In genomic region chr3:185328324-185329004, GRCh38 we compare ENCODE assay signal across 20 cellular contexts. TPM values are rescaled to one million over a fixed set of nuclear protein-coding genes. Genes with fewer than 3 reads are reported as not detected.
DNase-seq lines count a peak whose midpoint lies in the region; ATAC-seq, FAIRE-seq and TF ChIP-seq lines count a peak whose summit lies in the region.
"Had no signal": no experiment of that assay in that cellular context is flagged by ENCODE, and none has a peak within 500 bp of the region (broad histone marks: within the 10 kb centered on the region; RNA-seq: fewer than 3 reads in every experiment).

No MANE protein-coding gene starts in this region.

- TF ChIP-seq CTCF in A549 (IDR thresholded peaks at IDR 0.05) = no peak
- no peak for TF ChIP-seq CTCF in hepatocyte (IDR thresholded peaks at IDR 0.05; ENCODE audit: poor library complexity)
- TF ChIP-seq CTCF in esophagus muscularis mucosa (IDR thresholded peaks at IDR 0.05) = no peak
- TF ChIP-seq CTCF in foreskin keratinocyte (conservative IDR thresholded peaks at IDR 0.05) = no peak

- H2AFZ ChIP-seq in hepatocyte = peak overlapping the region; percentile 22

- CTCF ChIA-PET in A549 (lab: Yijun Ruan, JAX) = interaction anchor here (1.0 kb wide), 1 partner anchor 9 kb away, joined by 3 read pairs; no protein-coding TSS in a partner anchor

- FAIRE-seq in A549 (lab: Jason Lieb, UNC) = no peak
- FAIRE-seq: endothelial cell of umbilical vein had no signal

- no peaks in the 10 kb centered on the region for H3K36me3 ChIP-seq in SK-N-MC (ENCODE audit: insufficient read depth, low read length)
- H3K36me3 ChIP-seq in hepatocyte (replicated peaks; ENCODE audit: insufficient read depth, low read depth) = no peaks in the 10 kb centered on the region
- H3K36me3 ChIP-seq in muscle layer of duodenum (ENCODE audit: control insufficient read depth in 1 of 2, insufficient read depth in 2 of 2, low read length in 2 of 2) = no peaks in the 10 kb centered on the region
- no peaks in the 10 kb centered on the region for H3K36me3 ChIP-seq in esophagus muscularis mucosa
- H3K36me3 ChIP-seq: gastroesophageal sphincter, ovary, tibial nerve, WERI-Rb-1 had no signal

- no peak for TF ChIP-seq RAD21 in A549 (conservative IDR thresholded peaks at IDR 0.05 in 1 of 2, IDR thresholded peaks at IDR 0.05 in 1 of 2)

- peaks cover 26% of the 10 kb centered on the region for H3K79me2 ChIP-seq in hepatocyte

- H3K4me1 ChIP-seq in A549 (peaks cover 40% of the 10 kb centered on the region), hepatocyte (ENCODE audit: insufficient read depth) (peaks cover 14% of the 10 kb centered on the region), muscle layer of duodenum (ENCODE audit: control insufficient read depth in 1 of 2, insufficient read depth in 2 of 2, low read length in 2 of 2) (no peaks in the 10 kb centered on the region), esophagus muscularis mucosa (no peaks in the 10 kb centered on the region), foreskin keratinocyte (peaks cover 17% of the 10 kb centered on the region)
- H3K4me1 ChIP-seq: gastroesophageal sphincter, tibial nerve had no signal

- peak overlapping the region; percentile 24 for H3K9ac ChIP-seq in SK-N-MC (ENCODE audit: insufficient read length)

- DNase-seq in A549 (ENCODE audit: low read depth in 1 of 2, low spot score in 1 of 2) = peak in 1 of 2 experiments; percentile 67
- no peak for DNase-seq in SK-N-MC (ENCODE audit: low read depth, low spot score)
- peak; percentile 83 for DNase-seq in hepatocyte (ENCODE audit: low spot score)
- DNase-seq in GM19240 (ENCODE audit: insufficient read length, low spot score) = no peak
- no peak for DNase-seq in islet precursor cell
- no peak for DNase-seq in esophagus muscularis mucosa (ENCODE audit: extremely low spot score)
- DNase-seq in foreskin keratinocyte = no peak
- DNase-seq: CD4-positive, alpha-beta T cell; NCI-H748 treated with DMSO at 0.1 percent for 48 hours; stimulated activated CD4-positive, alpha-beta T cell treated with anti-CD3 and anti-CD28 coated beads, Interleukin-12 subunit alpha, Interleukin-12 subunit beta, amount 100 ng/mL, for 4 hours; SW 1271; WERI-Rb-1 had no signal

- TF ChIP-seq POLR2A in A549 (IDR thresholded peaks at IDR 0.05; ENCODE audit: low read length) (no peak), esophagus muscularis mucosa (IDR thresholded peaks at IDR 0.05; ENCODE audit: low read depth) (no peak)

- 29% methylated on average over 10 of the region's 10 CpGs for WGBS in A549 (ENCODE audit: missing lambda C conversion rate)
- WGBS in hepatocyte (ENCODE audit: low lambda C conversion rate, missing lambda C conversion rate) = 21% methylated on average over 10 of the region's 10 CpGs
- 80% methylated on average over 10 of the region's 10 CpGs for WGBS in esophagus muscularis mucosa

- H3K27ac ChIP-seq in A549 (peak overlapping the region; percentile 78 to 85), SK-N-MC (peak overlapping the region; percentile 71; the same call in 1 of the 2 replicates), hepatocyte (peak overlapping the region; percentile 78), muscle layer of duodenum (ENCODE audit: low read length) (peak overlapping the region; percentile 76), esophagus muscularis mucosa (replicated peaks in 1 of 4) (no peak overlapping the region), foreskin keratinocyte (no peak overlapping the region)
- H3K27ac ChIP-seq: gastroesophageal sphincter, ovary, RWPE1, WERI-Rb-1 had no signal

- H4K20me1 ChIP-seq in hepatocyte (ENCODE audit: insufficient read depth, poor library complexity, severe bottlenecking) = no peaks in the 10 kb centered on the region

- no peaks in the 10 kb centered on the region for H3K9me3 ChIP-seq in A549
- no peaks in the 10 kb centered on the region for H3K9me3 ChIP-seq in SK-N-MC (ENCODE audit: low read depth, low read length)
- no peaks in the 10 kb centered on the region for H3K9me3 ChIP-seq in hepatocyte (ENCODE audit: low read depth)
- no peaks in the 10 kb centered on the region for H3K9me3 ChIP-seq in muscle layer of duodenum (ENCODE audit: control insufficient read depth in 1 of 2, low read length in 2 of 2)
- no peaks in the 10 kb centered on the region for H3K9me3 ChIP-seq in esophagus muscularis mucosa
- H3K9me3 ChIP-seq: gastroesophageal sphincter, ovary, tibial nerve had no signal

- H3K4me2 ChIP-seq in A549 (peak overlapping the region; percentile 88), hepatocyte (peak overlapping the region; percentile 65)

- H3K4me3 ChIP-seq in A549 (peak overlapping the region; percentile 42), SK-N-MC (no peak overlapping the region), hepatocyte (peak overlapping the region; percentile 37), muscle layer of duodenum (ENCODE audit: low read depth in 1 of 2, low read length in 2 of 2) (peak overlapping the region in 1 of 2 donors; percentile 61), esophagus muscularis mucosa (no peak overlapping the region)
- H3K4me3 ChIP-seq: gastroesophageal sphincter, ovary had no signal

- H3K27me3 ChIP-seq in hepatocyte = no peaks in the 10 kb centered on the region
- no peaks in the 10 kb centered on the region for H3K27me3 ChIP-seq in muscle layer of duodenum (ENCODE audit: low read depth, low read length)
- no peaks in the 10 kb centered on the region for H3K27me3 ChIP-seq in esophagus muscularis mucosa
- no peaks in the 10 kb centered on the region for H3K27me3 ChIP-seq in foreskin keratinocyte
- H3K27me3 ChIP-seq: gastroesophageal sphincter, ovary, tibial nerve had no signal

- no peak for TF ChIP-seq EP300 in A549 (IDR thresholded peaks at IDR 0.05)
- TF ChIP-seq EP300 in esophagus muscularis mucosa (IDR thresholded peaks at IDR 0.05) = no peak

- intact Hi-C loops in esophagus muscularis mucosa (cut with DNase I) = no loop called here

- POLR2A ChIA-PET in A549 (lab: Yijun Ruan, JAX) = no interaction called here

- H3K9me2 ChIP-seq in hepatocyte (replicated peaks; ENCODE audit: insufficient read depth) = no peaks in the 10 kb centered on the region

- ATAC-seq in A549 (peak; percentile 70 to 75; a peak in 5 of 6 replicates), foreskin keratinocyte (no peak)
- ATAC-seq: activated T-helper 17 cell treated with anti-CD3 and anti-CD28 coated beads, Interleukin-2, amount 50 U/mL, for 72 hours; gastroesophageal sphincter; stimulated activated memory B cell treated with anti-CD40 and anti-IgM and Interleukin-4, amounts not matched to agents 10 μg/mL and 1 μg/mL and 100 μg/mL, for 72 hours had no signal

TF ChIP-seq in A549, 52 proteins besides CTCF, POLR2A, EP300 and RAD21:
- TF ChIP-seq RNF2 (IDR thresholded peaks at IDR 0.05; ENCODE audit: borderline replicate concordance, low read depth) (no peak), HOXB13 (CRISPR knock-in tag; IDR thresholded peaks at IDR 0.05; ENCODE audit: low read depth) (no peak), FOXS1 (CRISPR knock-in tag; IDR thresholded peaks at IDR 0.05) (no peak), ZNF302 (CRISPR knock-in tag; IDR thresholded peaks at IDR 0.05) (no peak), HDAC2 (IDR thresholded peaks at IDR 0.05) (no peak), NR3C1 (IDR thresholded peaks at IDR 0.05) (no peak), KDM5A (IDR thresholded peaks at IDR 0.05) (no peak)

RNA-seq across cellular contexts. Expression of gene MAP3K13, which starts 34.5 kb away (rescaled TPM):
- 19.9 and 23.2 TPM in 2 replicates for polyA plus RNA-seq in A549 (2011; rRNA removed)
- 6.5 and 6.9 TPM in 2 replicates for polyA plus RNA-seq in A549 (2012; cell fraction: cytosol; rRNA removed)
- 1.4 and 2.1 TPM in 2 replicates for polyA plus RNA-seq in A549 (2012; cell fraction: nucleus; rRNA removed)
- polyA plus RNA-seq in A549 (2017; fragmentation: RNase III; extraction: RNeasy Plus Mini Kit Qiagen cat#74134 plus additional on column Dnase treatment) = 15.8 to 16.3 TPM (median 15.9 TPM) in 3 replicates
- polyA minus RNA-seq in A549 (2011; rRNA and poly(A)+ RNA removed) = 14.9 and 16.2 TPM in 2 replicates
- 35.4 and 43.8 TPM in 2 replicates for total RNA-seq in hepatocyte
- polyA plus RNA-seq in hepatocyte = 58.8 and 65.3 TPM in 2 replicates
- total RNA-seq in esophagus muscularis mucosa = 10 to 100 TPM; 12.8 to 44.9 (median 19.6) TPM
- 14.5 and 15.0 TPM in 2 replicates for total RNA-seq in foreskin keratinocyte
- 12.3 and 16.3 TPM in 2 replicates for polyA plus RNA-seq in foreskin keratinocyte

Comparison
In these comparisons a context has a peak if more than half of its experiments do, and no peak if none do; other contexts are left out.
1. H3K27ac ChIP-seq: peak in A549 (2 of 2), SK-N-MC (single experiment), hepatocyte (single experiment) and muscle layer of duodenum (single experiment); none in esophagus muscularis mucosa (0 of 4) and foreskin keratinocyte (single experiment).
2. H3K4me3 ChIP-seq: peak in A549 (single experiment) and hepatocyte (single experiment); none in SK-N-MC (single experiment) and esophagus muscularis mucosa (0 of 4).